In genomic region chr3:13347390-13347966, GRCh38 we compare ENCODE assay signal across 1 cellular context.
TF ChIP-seq lines count a peak whose summit lies in the region.

No MANE protein-coding gene starts in this region.

TF ChIP-seq in GM23338, 12 proteins besides CTCF, POLR2A, EP300 and RAD21 (continued from another document):
- TF ChIP-seq ZNF462 (CRISPR knock-in tag; IDR thresholded peaks at IDR 0.05) (no peak), CREB1 (CRISPR knock-in tag; IDR thresholded peaks at IDR 0.05; ENCODE audit: low read depth) (peak; percentile 5; the same call in 1 of the 2 replicates), NANOG (IDR thresholded peaks at IDR 0.05; ENCODE audit: borderline replicate concordance) (no peak; the same call in 1 of the 2 replicates)
